In genomic region chr1:221839321-221839720, GRCh38 we compare ENCODE assay signal across 9 cellular contexts.
A peak's percentile ranks its signal among the peaks of the same experiment; 100 is the strongest.
DNase-seq lines count a peak whose midpoint lies in the region; ATAC-seq and FAIRE-seq lines count a peak whose summit lies in the region.
"Had no signal": no experiment of that assay in that cellular context is flagged by ENCODE, and none has a peak within 500 bp of the region (broad histone marks: within the 10 kb centered on the region; RNA-seq: fewer than 3 reads in every experiment).

No MANE protein-coding gene starts in this region.

- H3K23ac ChIP-seq in mesenchymal stem cell (ENCODE audit: low read length in 2 of 2), result no peak overlapping the region

- no peak overlapping the region for H3K4ac ChIP-seq in mesenchymal stem cell (ENCODE audit: low read depth in 1 of 2, low read length in 2 of 2)

- H3K27ac ChIP-seq in mesenchymal stem cell (ENCODE audit: low read length, poor library complexity, severe bottlenecking) (peak overlapping the region; percentile 43), small intestine (ENCODE audit: low read depth in 1 of 2, low read length in 1 of 2) (no peak overlapping the region)

- no peak for FAIRE-seq in small intestine (lab: Jason Lieb, UNC)

- H3K9ac ChIP-seq in mesenchymal stem cell (ENCODE audit: low read length), result peak overlapping the region; percentile 27

- H2BK120ac ChIP-seq in mesenchymal stem cell (ENCODE audit: low read depth, low read length), result no peak overlapping the region

- H4K91ac ChIP-seq in mesenchymal stem cell (ENCODE audit: low read length), result no peak overlapping the region

- WGBS in mesenchymal stem cell, result 100% methylated on average over 1 of the region's 1 CpG
- WGBS in small intestine, 3 donors, result 9 to 65% (median 63%) methylated on average over 1 of the region's 1 CpG

- ATAC-seq in GM18870 (IDR thresholded peaks at IDR 0.05; ENCODE audit: unreplicated experiment) (peak; percentile 5), HG02571 (IDR thresholded peaks at IDR 0.05; ENCODE audit: unreplicated experiment) (peak; percentile 27)

- H3K9me3 ChIP-seq in mesenchymal stem cell (ENCODE audit: control insufficient read depth, low read length) (no peaks in the 10 kb centered on the region), small intestine (ENCODE audit: control insufficient read depth, low read depth) (no peaks in the 10 kb centered on the region)

- no peaks in the 10 kb centered on the region for H3K36me3 ChIP-seq in mesenchymal stem cell (ENCODE audit: control insufficient read depth in 1 of 2, insufficient read depth in 2 of 2, low read depth in 1 of 2, low read length in 2 of 2)
- H3K36me3 ChIP-seq in small intestine (ENCODE audit: control insufficient read depth in 2 of 2, insufficient read depth in 2 of 2, low read length in 2 of 2), result no peaks in the 10 kb centered on the region

- H3K4me1 ChIP-seq in mesenchymal stem cell (ENCODE audit: control insufficient read depth, insufficient read depth, low read depth, low read length) (peaks cover 13% of the 10 kb centered on the region), small intestine (ENCODE audit: control insufficient read depth in 2 of 2, insufficient read depth in 1 of 2, low read depth in 1 of 2, low read length in 1 of 2) (no peaks in the 10 kb centered on the region)

- H2BK5ac ChIP-seq in mesenchymal stem cell (ENCODE audit: low read depth, low read length, poor library complexity, severe bottlenecking), result no peak overlapping the region

- H3K4me3 ChIP-seq in mesenchymal stem cell (ENCODE audit: insufficient read depth in 1 of 2, low read depth in 1 of 2, low read length in 2 of 2), result no peak overlapping the region
- no peak overlapping the region for H3K4me3 ChIP-seq in small intestine (ENCODE audit: low read depth in 1 of 2, low read length in 2 of 2)

- H2AK5ac ChIP-seq in mesenchymal stem cell (ENCODE audit: low read length, severe bottlenecking), result peak overlapping the region; percentile 11

- H2BK12ac ChIP-seq in mesenchymal stem cell (ENCODE audit: low read length in 2 of 2), result peak overlapping the region in 1 of 2 experiments; percentile 86

- H3K79me1 ChIP-seq in mesenchymal stem cell (replicated peaks; ENCODE audit: low read length, poor library complexity, severe bottlenecking), result no peaks in the 10 kb centered on the region

- H3K18ac ChIP-seq in mesenchymal stem cell (ENCODE audit: low read depth in 1 of 2, low read length in 2 of 2), result peak overlapping the region in 1 of 2 experiments; percentile 34

- no peak overlapping the region for H2BK15ac ChIP-seq in mesenchymal stem cell (ENCODE audit: low read depth, poor library complexity, severe bottlenecking)

- DNase-seq in M059J (ENCODE audit: low read depth) (peak; percentile 35), mesenchymal stem cell (no peak), RPMI8226 (no peak), small intestine (no peak), NCI-H2081 (lab: John Stamatoyannopoulos, UW) (no peak)
- no peak for DNase-seq in stimulated activated CD4-positive, alpha-beta T cell treated with anti-CD3 and anti-CD28 coated beads, Interleukin-12 subunit alpha, Interleukin-12 subunit beta, amount 100 ng/mL, for 4 hours
- DNase-seq: NCI-H2171 treated with DMSO at 0.1 percent for 48 hours had no signal

- H3K14ac ChIP-seq in mesenchymal stem cell (ENCODE audit: low read length in 2 of 2), result no peak overlapping the region

- no peak overlapping the region for H3K4me2 ChIP-seq in mesenchymal stem cell (ENCODE audit: low read length, poor library complexity, severe bottlenecking)

- no peak overlapping the region for H4K8ac ChIP-seq in mesenchymal stem cell (ENCODE audit: low read length)

- H3K27me3 ChIP-seq in mesenchymal stem cell (ENCODE audit: control insufficient read depth in 1 of 2, insufficient read depth in 1 of 2, low read length in 2 of 2) (no peaks in the 10 kb centered on the region), small intestine (ENCODE audit: control insufficient read depth in 2 of 2, insufficient read depth in 2 of 2, low read length in 2 of 2) (no peaks in the 10 kb centered on the region)

- no peak overlapping the region for H2AFZ ChIP-seq in mesenchymal stem cell (ENCODE audit: low read depth, low read length)
